9 cellular contexts compared by ENCODE assay signal in the genomic region with DNA sequence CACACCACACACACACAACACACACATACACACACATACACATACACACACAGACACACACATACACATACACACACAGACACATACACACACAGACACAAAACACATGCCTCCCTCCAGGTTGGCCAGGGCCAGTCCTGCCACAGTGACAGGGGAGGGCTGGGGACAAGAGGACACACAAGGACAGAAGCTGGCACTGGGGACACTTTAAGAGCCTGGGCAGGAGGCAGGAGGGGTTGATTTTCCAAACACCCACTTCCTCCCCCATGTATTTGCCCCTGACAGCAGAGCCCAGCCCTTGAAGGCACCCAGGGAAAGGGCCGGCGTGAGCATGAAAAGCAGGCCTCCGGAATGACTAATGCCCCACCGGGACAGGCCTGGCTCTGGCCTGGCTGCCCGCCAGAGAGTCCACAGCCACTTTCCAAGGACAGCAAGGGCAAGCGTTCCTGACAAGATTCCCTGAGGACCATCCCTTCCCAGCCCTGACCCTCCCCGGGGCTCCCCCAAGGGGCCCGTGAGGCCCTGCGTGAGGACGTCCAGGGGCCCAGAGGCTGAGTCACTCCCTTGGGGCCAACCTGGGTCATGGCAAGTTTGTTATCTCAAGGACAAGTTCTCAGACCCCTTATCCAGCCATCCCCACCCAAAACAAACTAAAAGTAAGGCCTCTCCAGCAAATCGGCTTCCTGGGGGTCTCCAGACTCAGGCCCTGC.
DNase-seq lines count a peak whose midpoint lies in the region; ATAC-seq, FAIRE-seq and TF ChIP-seq lines count a peak whose summit lies in the region.
"Had no signal": no experiment of that assay in that cellular context is flagged by ENCODE, and none has a peak within 500 bp of the region (broad histone marks: within the 10 kb centered on the region; RNA-seq: fewer than 3 reads in every experiment).

No MANE protein-coding gene starts in this region.

- H4K20me1 ChIP-seq in GM23248 (ENCODE audit: insufficient read depth), result no peaks in the 10 kb centered on the region

- no peak for FAIRE-seq in kidney (lab: Jason Lieb, UNC)

- ATAC-seq in HG02870 (IDR thresholded peaks at IDR 0.05; ENCODE audit: unreplicated experiment), result no peak

- H3K4me3 ChIP-seq in GM23248 (no peak overlapping the region), astrocyte of the cerebellum (ENCODE audit: low read depth, low read length) (no peak overlapping the region), kidney (ENCODE audit: low read length in 2 of 2) (no peak overlapping the region), skeletal muscle satellite cell (ENCODE audit: low read length) (no peak overlapping the region)
- H3K4me3 ChIP-seq: upper lobe of left lung had no signal

- intact Hi-C loops in kidney (cut with DNase I), result no loop called here

- H3K9me3 ChIP-seq in GM23248 (ENCODE audit: low read depth), result no peaks in the 10 kb centered on the region
- H3K9me3 ChIP-seq in kidney (ENCODE audit: control insufficient read depth in 1 of 2, low read length in 2 of 2), result no peaks in the 10 kb centered on the region
- H3K9me3 ChIP-seq in skeletal muscle satellite cell (replicated peaks; ENCODE audit: low read length), result no peaks in the 10 kb centered on the region
- H3K9me3 ChIP-seq: upper lobe of left lung had no signal

- peak overlapping the region; percentile 6; the same call in 1 of the 2 replicates for H3K9ac ChIP-seq in GM23248
- no peak overlapping the region for H3K9ac ChIP-seq in kidney (ENCODE audit: low read length in 2 of 2)
- peak overlapping the region; percentile 46 for H3K9ac ChIP-seq in skeletal muscle satellite cell (ENCODE audit: low read depth, low read length)

- peak; percentile 91 for DNase-seq in GM23248
- DNase-seq in astrocyte of the cerebellum (ENCODE audit: low read depth), result peak; percentile 35
- peak; percentile 95 for DNase-seq in kidney
- no peak for DNase-seq in SIG-M5 (lab: John Stamatoyannopoulos, UW)
- no peak for DNase-seq in retina
- DNase-seq in effector CD8-positive, alpha-beta T cell (lab: John Stamatoyannopoulos, UW), result no peak
- DNase-seq: upper lobe of left lung had no signal

- no peaks in the 10 kb centered on the region for H3F3A ChIP-seq in GM23248 (ENCODE audit: insufficient read depth)

- WGBS in GM23248 (ENCODE audit: low coverage in 1 of 2, low lambda C conversion rate in 2 of 2, missing lambda C conversion rate in 2 of 2), 2 experiments, result 13% methylated on average over 11 of the region's 11 CpGs

- H3K79me2 ChIP-seq in GM23248 (ENCODE audit: insufficient read depth), result no peaks in the 10 kb centered on the region

- TF ChIP-seq CTCF in astrocyte of the cerebellum (IDR thresholded peaks at IDR 0.05; ENCODE audit: low read depth, low read length, missing control alignments), result no peak
- TF ChIP-seq CTCF in kidney (IDR thresholded peaks at IDR 0.05; ENCODE audit: borderline replicate concordance, extremely low read depth, insufficient read depth), result no peak

- in situ Hi-C loops in GM23248 (cut with MboI), result no loop called here
- in situ Hi-C loops in astrocyte of the cerebellum (cut with HindIII; ENCODE audit: low sequenced_read_pairs), result no loop called here

- no peak overlapping the region for H2AFZ ChIP-seq in GM23248

- H3K27ac ChIP-seq in GM23248 (no peak overlapping the region), kidney (ENCODE audit: low read depth in 2 of 2, low read length in 2 of 2) (peak overlapping the region in 1 of 2 donors; percentile 74)

- H3K36me3 ChIP-seq in GM23248 (ENCODE audit: low read depth) (no peaks in the 10 kb centered on the region), kidney (ENCODE audit: control insufficient read depth in 1 of 2, insufficient read depth in 2 of 2, low read length in 2 of 2) (no peaks in the 10 kb centered on the region), skeletal muscle satellite cell (ENCODE audit: insufficient read depth, low read length) (no peaks in the 10 kb centered on the region)
- H3K36me3 ChIP-seq: upper lobe of left lung had no signal

- H3K4me1 ChIP-seq in GM23248 (ENCODE audit: insufficient read depth), result peaks cover 12% of the 10 kb centered on the region
- peaks cover 11 to 15% of the 10 kb centered on the region in 2 donors for H3K4me1 ChIP-seq in kidney (ENCODE audit: control insufficient read depth in 1 of 2, insufficient read depth in 1 of 2, low read depth in 1 of 2, low read length in 2 of 2)
- peaks cover 18% of the 10 kb centered on the region for H3K4me1 ChIP-seq in skeletal muscle satellite cell (ENCODE audit: control insufficient read depth, insufficient read depth, low read length)

- H3K27me3 ChIP-seq in GM23248 (replicated peaks; ENCODE audit: insufficient read depth) (no peaks in the 10 kb centered on the region), skeletal muscle satellite cell (ENCODE audit: control insufficient read depth, insufficient read depth, low read length) (peaks cover under 1% of the 10 kb centered on the region)
- H3K27me3 ChIP-seq: upper lobe of left lung had no signal

- H3K4me2 ChIP-seq in GM23248 (ENCODE audit: unreplicated experiment), result no peak overlapping the region
- H3K4me2 ChIP-seq in skeletal muscle satellite cell (ENCODE audit: low read length), result peak overlapping the region; percentile 46

- no peaks in the 10 kb centered on the region for H3K9me2 ChIP-seq in GM23248 (ENCODE audit: insufficient read depth)

Comparison
In these comparisons a context has a peak if more than half of its experiments do, and no peak if none do; other contexts are left out.
1. DNase-seq: peak in GM23248 (single experiment), astrocyte of the cerebellum (single experiment) and kidney (single experiment); none in SIG-M5 (single experiment), retina (single experiment) and effector CD8-positive, alpha-beta T cell (single experiment).
2. H3K9ac ChIP-seq: peak in GM23248 (single experiment) and skeletal muscle satellite cell (single experiment); none in kidney (0 of 2).